Comparison of ENCODE assay signal across 8 cellular contexts in the genomic region with DNA sequence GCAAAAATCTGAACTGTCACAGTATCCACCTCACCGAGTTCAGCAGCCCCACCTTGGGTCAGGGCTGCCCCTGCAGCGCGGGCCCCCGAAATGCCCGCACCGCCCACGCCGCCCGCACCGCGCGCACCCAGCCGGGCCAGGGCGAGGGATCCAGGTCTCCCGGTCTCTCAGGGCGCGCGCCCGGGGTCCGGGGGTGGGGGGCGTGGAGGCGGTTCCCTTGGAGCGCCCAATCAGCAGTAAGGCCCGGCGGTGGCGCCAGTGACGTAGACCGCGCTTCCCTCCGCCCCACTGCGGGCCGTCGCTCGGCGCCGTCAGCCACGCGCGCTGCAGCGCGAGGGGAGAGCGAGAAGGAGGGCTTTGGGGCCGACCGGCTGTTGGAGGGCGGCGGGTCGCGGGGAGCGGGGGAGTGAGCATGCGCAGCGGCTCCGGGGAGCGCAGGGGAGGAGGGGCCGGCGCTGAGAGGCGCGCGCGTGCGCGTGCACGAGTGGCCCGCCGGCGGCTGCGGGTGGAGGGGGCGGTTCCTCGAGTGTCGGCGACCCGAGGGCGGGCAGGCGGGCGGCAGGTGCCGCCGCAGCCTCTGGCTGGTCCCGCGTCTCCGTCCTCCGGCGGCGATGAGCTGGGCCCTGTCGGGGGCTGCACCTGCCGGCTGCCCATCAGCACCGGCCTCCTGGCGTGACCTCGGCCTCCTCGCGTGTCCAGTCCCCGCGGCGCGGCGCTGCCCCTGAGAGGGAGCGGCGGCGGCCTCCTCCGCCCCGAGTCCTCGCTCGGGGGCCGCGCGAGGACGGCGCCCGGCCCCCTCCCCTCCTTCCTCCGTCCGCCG. TPM values are rescaled to one million over a fixed set of nuclear protein-coding genes. Genes with fewer than 3 reads are reported as not detected.
DNase-seq lines count a peak whose midpoint lies in the region; ATAC-seq and TF ChIP-seq lines count a peak whose summit lies in the region.

A gene with protein sequence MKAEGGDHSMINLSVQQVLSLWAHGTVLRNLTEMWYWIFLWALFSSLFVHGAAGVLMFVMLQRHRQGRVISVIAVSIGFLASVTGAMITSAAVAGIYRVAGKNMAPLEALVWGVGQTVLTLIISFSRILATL (plus strand): TSS at position 521 of the 820 bp plus-strand sequence. CDS start 529 bp downstream, outside the sequence.

- intact Hi-C loops in left ventricle myocardium inferior (cut with micrococcal nuclease) = no loop called here
- intact Hi-C loops in psoas muscle (cut with DNase I) = no loop called here

- H3K9me3 Mint-ChIP-seq in T-cell = no peaks in the 10 kb centered on the region

- peak within 1 kb of the TSS; percentile 94 for H3K4me3 ChIP-seq in left ventricle myocardium inferior
- peak within 1 kb of the TSS; percentile 92 for H3K4me3 ChIP-seq in psoas muscle

- H3K36me3 Mint-ChIP-seq in T-cell = no peaks in the 10 kb centered on the region

- no peaks in the 10 kb centered on the region for H3K9me3 ChIP-seq in left ventricle myocardium inferior (replicated peaks)
- H3K9me3 ChIP-seq in psoas muscle = no peaks in the 10 kb centered on the region

- TF ChIP-seq CTCF in left ventricle myocardium inferior (IDR thresholded peaks at IDR 0.05; ENCODE audit: borderline replicate concordance) (no peak), psoas muscle (IDR thresholded peaks at IDR 0.05) (no peak)

- CTCF ChIA-PET in T-cell (lab: Charles Lee) = no interaction called here

- peaks cover 0 to 10% of the 10 kb centered on the region in 2 donors for H3K27me3 Mint-ChIP-seq in T-cell

- H3K36me3 ChIP-seq in left ventricle myocardium inferior (no peaks in the 10 kb centered on the region), psoas muscle (ENCODE audit: insufficient read depth in 1 of 2, low read depth in 1 of 2) (no peaks in the 10 kb centered on the region)

- H3K27me3 ChIP-seq in left ventricle myocardium inferior (ENCODE audit: low read depth) (no peaks in the 10 kb centered on the region), psoas muscle (ENCODE audit: insufficient read depth in 3 of 3, low read length in 2 of 3) (no peaks in the 10 kb centered on the region)

- H3K27ac ChIP-seq in left ventricle myocardium inferior (replicated peaks) (peak within 1 kb of the TSS; percentile 85), psoas muscle (peak within 1 kb of the TSS; percentile 83)

- peak within 1 kb of the TSS; percentile 79 to 86 (median 82) for H3K4me3 Mint-ChIP-seq in T-cell

- POLR2A ChIA-PET in T-cell (lab: Charles Lee) = no interaction called here

- H3K4me1 ChIP-seq in left ventricle myocardium inferior (peaks cover 24% of the 10 kb centered on the region), psoas muscle (peaks cover 15% of the 10 kb centered on the region)

- H3K27ac Mint-ChIP-seq in T-cell = peak within 1 kb of the TSS; percentile 55 to 74

- TF ChIP-seq POLR2A in GM15510 (IDR thresholded peaks at IDR 0.05; ENCODE audit: borderline replicate concordance, extremely low read depth, insufficient read length) = peak; percentile 47

- 0 to 1% (median 0%) methylated on average over 24 to 109 of the region's 110 CpGs for WGBS in psoas muscle, 3 donors

- H3K4me1 Mint-ChIP-seq in T-cell = peaks cover 17 to 22% (median 19%) of the 10 kb centered on the region in 3 donors

- DNase-seq in NCI-H146 (lab: John Stamatoyannopoulos, UW) (peak; percentile 94), T-cell (peak; percentile 88 to 98 (median 95)), amniotic epithelial cell (ENCODE audit: low read depth) (peak; percentile 82), left ventricle myocardium inferior (peak; percentile 95), psoas muscle (peak; percentile 95 to 98), ureter (ENCODE audit: low spot score) (peak; percentile 94)

- peak; percentile 95 for ATAC-seq in HG02884 (IDR thresholded peaks at IDR 0.05; ENCODE audit: unreplicated experiment)
- peak; percentile 95 to 96 (median 95) for ATAC-seq in T-cell (replicated peaks in 1 of 4)
- ATAC-seq in psoas muscle = peak; percentile 94 to 98 (median 96)

RNA-seq across cellular contexts. Expression of the gene that starts here (rescaled TPM):
- total RNA-seq in T-cell = 1 to 10 TPM; 1.4 to 2.4 (median 1.9) TPM
- total RNA-seq in left ventricle myocardium inferior = 4.4 TPM
- total RNA-seq in psoas muscle = 10 to 100 TPM in 2 of 4 donors, 1 to 10 TPM in 2; 7.4 to 20.0 (median 10.0) TPM
- polyA plus RNA-seq in psoas muscle = 1 to 10 TPM; 2.7 to 7.4 (median 3.2) TPM
- total RNA-seq in ureter = 2.9 TPM

Comparison
In these comparisons a context has a peak if more than half of its experiments do, and no peak if none do; other contexts are left out.
1. Peak in every context shown above with its lines: DNase-seq, ATAC-seq, H3K4me3 ChIP-seq and H3K27ac ChIP-seq.